Comparison of ENCODE assay signal across 9 cellular contexts in the genomic region with DNA sequence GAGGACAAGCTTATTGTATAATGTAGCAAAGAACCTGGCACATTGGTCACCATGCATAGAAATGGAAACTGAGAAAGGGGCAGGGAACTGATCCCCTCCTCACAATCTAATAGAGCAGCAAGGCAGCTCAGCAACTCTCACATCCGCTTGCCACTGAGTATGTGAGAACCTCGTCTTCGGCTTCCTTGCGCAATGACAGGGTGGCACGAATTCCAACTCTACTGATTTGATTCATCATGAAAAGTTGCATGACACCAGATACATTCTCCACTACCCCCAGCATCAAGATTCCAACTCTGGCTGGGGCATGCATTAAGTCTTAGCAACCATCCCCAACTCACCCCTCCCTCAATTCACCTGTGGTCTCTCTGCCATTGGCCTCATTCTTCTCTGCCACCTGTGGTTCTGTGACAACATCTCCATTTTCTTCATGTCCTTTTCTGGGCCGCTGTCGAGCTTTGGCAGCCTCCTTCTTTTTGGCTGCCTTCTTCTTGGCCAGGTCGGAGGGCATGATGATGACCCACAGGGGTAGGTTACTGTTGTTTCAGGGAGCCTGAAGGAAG. TPM values are rescaled to one million over a fixed set of nuclear protein-coding genes. Genes with fewer than 3 reads are reported as not detected.
DNase-seq lines count a peak whose midpoint lies in the region; TF ChIP-seq lines count a peak whose summit lies in the region.
"Had no signal": no experiment of that assay in that cellular context is flagged by ENCODE, and none has a peak within 500 bp of the region (broad histone marks: within the 10 kb centered on the region; RNA-seq: fewer than 3 reads in every experiment).

No MANE protein-coding gene starts in this region.

- peaks cover 23 to 26% of the 10 kb centered on the region in 2 experiments for H3K4me1 Mint-ChIP-seq in H9

- no peaks in the 10 kb centered on the region for H4K20me1 ChIP-seq in H9 (ENCODE audit: control insufficient read depth, insufficient read depth, insufficient read length)
- H4K20me1 ChIP-seq in SU-DHL-6 (ENCODE audit: low read depth, low read length) = no peaks in the 10 kb centered on the region

- H3K27me3 Mint-ChIP-seq in H9 (ENCODE audit: low read depth) = no peaks in the 10 kb centered on the region; the same call in 1 of the 2 replicates

- H3K9me2 ChIP-seq in SU-DHL-6 (replicated peaks; ENCODE audit: insufficient read depth, low read length) = no peaks in the 10 kb centered on the region

- H2BK20ac ChIP-seq in H9 (ENCODE audit: low read depth, low read length, poor library complexity, severe bottlenecking) = no peak overlapping the region

- H4K5ac ChIP-seq in H9 (ENCODE audit: insufficient read length, low read depth, low read length) = no peak overlapping the region

- no peak overlapping the region for H3K27ac Mint-ChIP-seq in H9

- H3K9me3 ChIP-seq in H9 (ENCODE audit: control insufficient read depth, low read depth, low read length) = no peaks in the 10 kb centered on the region
- H3K9me3 ChIP-seq in SU-DHL-6 (ENCODE audit: insufficient read depth, low read length) = no peaks in the 10 kb centered on the region
- H3K9me3 ChIP-seq in skeletal muscle satellite cell (replicated peaks; ENCODE audit: low read length) = no peaks in the 10 kb centered on the region

- H3K9me3 Mint-ChIP-seq in H9 = no peaks in the 10 kb centered on the region

- H3F3A ChIP-seq in SU-DHL-6 (ENCODE audit: insufficient read depth) = no peaks in the 10 kb centered on the region

- H3K23ac ChIP-seq in H9 (ENCODE audit: insufficient read length, low read depth, low read length) = no peak overlapping the region

- H3K9ac ChIP-seq in H9 (ENCODE audit: extremely low read depth, insufficient read length, low read length) (peak overlapping the region; percentile 52), SU-DHL-6 (ENCODE audit: low read length) (peak overlapping the region; percentile 71), skeletal muscle satellite cell (ENCODE audit: low read depth, low read length) (peak overlapping the region; percentile 81)

- no peak for TF ChIP-seq CTCF in H9 (conservative IDR thresholded peaks at IDR 0.05)
- no peak for TF ChIP-seq CTCF in SU-DHL-6 (IDR thresholded peaks at IDR 0.05; ENCODE audit: insufficient read depth, low read length, poor library complexity, severe bottlenecking)
- TF ChIP-seq CTCF in foreskin fibroblast (IDR thresholded peaks at IDR 0.05; ENCODE audit: low read depth, low read length) = no peak
- TF ChIP-seq CTCF in GM10266 (IDR thresholded peaks at IDR 0.05; ENCODE audit: control insufficient read depth, insufficient read depth, low read depth, missing control alignments) = no peak

- H3K23me2 ChIP-seq in H9 (ENCODE audit: insufficient read length, low read depth, low read length, poor library complexity, severe bottlenecking) = peaks cover 7% of the 10 kb centered on the region

- H3K36me3 Mint-ChIP-seq in H9 (ENCODE audit: insufficient read depth in 1 of 3, low read depth in 3 of 3) = peaks cover 28 to 50% (median 39%) of the 10 kb centered on the region in 3 experiments; a peak in 6 of 7 replicates

- H2AFZ ChIP-seq in H9 (ENCODE audit: low read length) = no peak overlapping the region
- no peak overlapping the region for H2AFZ ChIP-seq in SU-DHL-6 (ENCODE audit: low read depth, low read length, severe bottlenecking)

- peak overlapping the region; percentile 70 for H3K4me3 ChIP-seq in SU-DHL-6 (ENCODE audit: insufficient read depth, low read length, poor library complexity, severe bottlenecking)
- peak overlapping the region; percentile 65 to 85 for H3K4me3 ChIP-seq in foreskin fibroblast (ENCODE audit: low read depth in 1 of 2, low read length in 2 of 2)
- peak overlapping the region; percentile 85 for H3K4me3 ChIP-seq in skeletal muscle satellite cell (ENCODE audit: low read length)

- no peaks in the 10 kb centered on the region for H3K79me1 ChIP-seq in H9 (ENCODE audit: insufficient read depth, low read depth, low read length, poor library complexity, severe bottlenecking)

- no peak overlapping the region for H2BK12ac ChIP-seq in H9 (ENCODE audit: insufficient read length, low read depth, low read length)

- no peak overlapping the region for H3T11ph ChIP-seq in H9 (ENCODE audit: low read length)

- H3K36me3 ChIP-seq in SU-DHL-6 (ENCODE audit: low read length) (0 out of 2 replicates have a peak, but pooled peaks cover 9% of the 10 kb centered on the region), skeletal muscle satellite cell (ENCODE audit: insufficient read depth, low read length) (peaks cover 41% of the 10 kb centered on the region)

- H4K91ac ChIP-seq in H9 (ENCODE audit: insufficient read length, low read depth, low read length) = no peak overlapping the region

- H3K14ac ChIP-seq in H9 (ENCODE audit: insufficient read depth, low read length) = no peak overlapping the region

- no peak overlapping the region for H3K27ac ChIP-seq in H9 (ENCODE audit: insufficient read length, low read depth, low read length)
- no peak overlapping the region for H3K27ac ChIP-seq in SU-DHL-6 (ENCODE audit: low read depth, low read length)

- H3K4me3 Mint-ChIP-seq in H9 = peak overlapping the region; percentile 97 to 98

- H3K4ac ChIP-seq in H9 (ENCODE audit: low read depth, low read length) = no peak overlapping the region

- WGBS in H9 (ENCODE audit: extremely low coverage, insufficient read length, low lambda C conversion rate) = no CpG with 5 or more reads among the region's 8 CpGs

- no peak overlapping the region for H2BK15ac ChIP-seq in H9 (ENCODE audit: low read depth, low read length)

- H2BK120ac ChIP-seq in H9 (ENCODE audit: low read depth, low read length, poor library complexity, severe bottlenecking) = no peak overlapping the region

- DNase-seq in H9 (no peak), foreskin fibroblast (peak in 1 of 2 donors; percentile 38), NCI-H2081 treated with DMSO at 0.1 percent for 48 hours (lab: John Stamatoyannopoulos, UW) (no peak), globus pallidus (ENCODE audit: low spot score) (no peak), GM10266 (ENCODE audit: extremely low spot score) (no peak)
- no peak for DNase-seq in stimulated activated CD4-positive, alpha-beta T cell treated with anti-CD3 and anti-CD28 coated beads, Interleukin-2, amount 100 ng/mL, for 24 hours

- H3K79me2 ChIP-seq in H9 (ENCODE audit: insufficient read depth, low read length) (peaks cover 3% of the 10 kb centered on the region; the same call in 1 of the 2 replicates), SU-DHL-6 (ENCODE audit: insufficient read depth, low read length) (peaks cover 19% of the 10 kb centered on the region)

- H2BK5ac ChIP-seq in H9 (ENCODE audit: insufficient read length, low read length) = no peak overlapping the region

- H3K18ac ChIP-seq in H9 (ENCODE audit: insufficient read length, low read depth, low read length) = no peak overlapping the region

- H3K27me3 ChIP-seq in H9 (ENCODE audit: insufficient read depth, low read length) (no peaks in the 10 kb centered on the region), SU-DHL-6 (ENCODE audit: low read length) (no peaks in the 10 kb centered on the region), skeletal muscle satellite cell (ENCODE audit: control insufficient read depth, insufficient read depth, low read length) (no peaks in the 10 kb centered on the region)

- no peak overlapping the region for H3K56ac ChIP-seq in H9 (ENCODE audit: insufficient read length, low read depth, low read length)

- no peak overlapping the region for H4K8ac ChIP-seq in H9 (replicated peaks; ENCODE audit: insufficient read length, low read depth, low read length)

- H3K4me2 ChIP-seq in H9 (ENCODE audit: insufficient read depth, insufficient read length, low read length) (peak overlapping the region; percentile 76), SU-DHL-6 (ENCODE audit: low read depth, low read length, poor library complexity, severe bottlenecking) (peak overlapping the region; percentile 95), skeletal muscle satellite cell (ENCODE audit: low read length) (peak overlapping the region; percentile 97)

- no peak overlapping the region for H2AK5ac ChIP-seq in H9 (ENCODE audit: insufficient read length, low read length)

- H3K4me1 ChIP-seq in H9 (ENCODE audit: insufficient read depth, low read length) = no peaks in the 10 kb centered on the region; the same call in 1 of the 2 replicates
- H3K4me1 ChIP-seq in skeletal muscle satellite cell (ENCODE audit: control insufficient read depth, insufficient read depth, low read length) = peaks cover 19% of the 10 kb centered on the region

RNA-seq across cellular contexts. Expression of a gene that starts 1.0 kb away (rescaled TPM):
- total RNA-seq in H9 (2021) = 70.1 and 70.5 TPM in 2 replicates
- 81.7 and 89.0 TPM in 2 replicates for total RNA-seq in skeletal muscle satellite cell (2012; rRNA removed)

RNA-seq across cellular contexts. Expression of a gene that starts 6.3 kb away (rescaled TPM):
- 25.7 and 28.1 TPM in 2 replicates for total RNA-seq in H9 (2021)
- 64.9 and 65.4 TPM in 2 replicates for total RNA-seq in skeletal muscle satellite cell (2012; rRNA removed)

RNA-seq across cellular contexts. Expression of a gene that starts 15.7 kb away (rescaled TPM):
- 0.97 TPM in 1 of 2 replicates, not detected in the other for total RNA-seq in H9 (2021)
- not detected in 2 replicates for total RNA-seq in skeletal muscle satellite cell (2012; rRNA removed)
- total RNA-seq: dermis microvascular lymphatic vessel endothelial cell had no signal

RNA-seq across cellular contexts. Expression of a gene that starts 22.5 kb away (rescaled TPM):
- 4.7 and 5.0 TPM in 2 replicates for total RNA-seq in H9 (2021)
- 19.5 and 28.6 TPM in 2 replicates for total RNA-seq in skeletal muscle satellite cell (2012; rRNA removed)

RNA-seq across cellular contexts. Expression of a gene that starts 39.0 kb away (rescaled TPM):
- not detected in 2 replicates for total RNA-seq in H9 (2021)
- total RNA-seq in skeletal muscle satellite cell (2012; rRNA removed) = not detected in 2 replicates
- total RNA-seq: dermis microvascular lymphatic vessel endothelial cell had no signal
